ENCODE assay signal across 9 cellular contexts in genomic region chr3:159964166-159964973, GRCh38.
DNase-seq lines count a peak whose midpoint lies in the region; ATAC-seq lines count a peak whose summit lies in the region.
"Had no signal": no experiment of that assay in that cellular context is flagged by ENCODE, and none has a peak within 500 bp of the region (broad histone marks: within the 10 kb centered on the region; RNA-seq: fewer than 3 reads in every experiment).

No MANE protein-coding gene starts in this region.

- H3K27me3 ChIP-seq in ACC112 (ENCODE audit: insufficient read depth, low read length), result no peaks in the 10 kb centered on the region
- H3K27me3 ChIP-seq: left lung had no signal

- H3K4me3 ChIP-seq in ACC112 (ENCODE audit: low read depth, low read length), result 0 out of 2 replicates have a peak overlapping the region, but pooled peaks have one; percentile 11
- H3K4me3 ChIP-seq: left lung had no signal

- peak; percentile 99 for ATAC-seq in GM19023 (IDR thresholded peaks at IDR 0.05; ENCODE audit: unreplicated experiment)
- ATAC-seq in HG03045 (IDR thresholded peaks at IDR 0.05; ENCODE audit: unreplicated experiment), result peak; percentile 96
- ATAC-seq: left lung had no signal

- peaks cover 10% of the 10 kb centered on the region for H3K4me1 ChIP-seq in ACC112 (ENCODE audit: control insufficient read depth, insufficient read depth, low read length, unreplicated experiment)
- H3K4me1 ChIP-seq: left lung had no signal

- no peaks in the 10 kb centered on the region for H3K79me2 ChIP-seq in ACC112 (ENCODE audit: control insufficient read depth, insufficient read depth, low read length, unreplicated experiment)

- H3K27ac ChIP-seq in ACC112 (ENCODE audit: low read depth, low read length), result peak overlapping the region; percentile 63
- H3K27ac ChIP-seq: left lung had no signal

- DNase-seq in amniotic epithelial cell (ENCODE audit: low read depth), result peak; percentile 78
- no peak for DNase-seq in NCI-H2081 treated with DMSO at 0.1 percent for 48 hours (lab: John Stamatoyannopoulos, UW)
- DNase-seq in stimulated activated CD4-positive, alpha-beta T cell treated with anti-CD3 and anti-CD28 coated beads, Interleukin-2, amount 100 ng/mL, for 24 hours, result no peak
- no peak for DNase-seq in activated effector memory CD4-positive, alpha-beta T cell treated with anti-CD3 and anti-CD28 coated beads, Interleukin-2, amount 50 U/mL, for 16 hours
- DNase-seq in foreskin melanocyte, result no peak
- DNase-seq: left lung had no signal

- H3K36me3 ChIP-seq in ACC112 (ENCODE audit: insufficient read depth, low read length), result no peaks in the 10 kb centered on the region
- H3K36me3 ChIP-seq: left lung had no signal

- peak overlapping the region; percentile 61 for H2AFZ ChIP-seq in ACC112 (ENCODE audit: low read length, unreplicated experiment)
